In genomic region chr4:5946653-5947052, GRCh38 we compare ENCODE assay signal across 3 cellular contexts. TPM values are rescaled to one million over a fixed set of nuclear protein-coding genes. Genes with fewer than 3 reads are reported as not detected.
"Had no signal": no experiment of that assay in that cellular context is flagged by ENCODE, and none has a peak within 500 bp of the region (broad histone marks: within the 10 kb centered on the region; RNA-seq: fewer than 3 reads in every experiment).

No MANE protein-coding gene starts in this region.

RNA-seq across cellular contexts. Expression of gene CRMP1, which starts 53.8 kb away (rescaled TPM):
- total RNA-seq: HepG2, HT-29 had no signal
- polyA plus RNA-seq: HepG2, IgD-negative memory B cell had no signal
